ENCODE assay signal across 8 cellular contexts in the genomic region with DNA sequence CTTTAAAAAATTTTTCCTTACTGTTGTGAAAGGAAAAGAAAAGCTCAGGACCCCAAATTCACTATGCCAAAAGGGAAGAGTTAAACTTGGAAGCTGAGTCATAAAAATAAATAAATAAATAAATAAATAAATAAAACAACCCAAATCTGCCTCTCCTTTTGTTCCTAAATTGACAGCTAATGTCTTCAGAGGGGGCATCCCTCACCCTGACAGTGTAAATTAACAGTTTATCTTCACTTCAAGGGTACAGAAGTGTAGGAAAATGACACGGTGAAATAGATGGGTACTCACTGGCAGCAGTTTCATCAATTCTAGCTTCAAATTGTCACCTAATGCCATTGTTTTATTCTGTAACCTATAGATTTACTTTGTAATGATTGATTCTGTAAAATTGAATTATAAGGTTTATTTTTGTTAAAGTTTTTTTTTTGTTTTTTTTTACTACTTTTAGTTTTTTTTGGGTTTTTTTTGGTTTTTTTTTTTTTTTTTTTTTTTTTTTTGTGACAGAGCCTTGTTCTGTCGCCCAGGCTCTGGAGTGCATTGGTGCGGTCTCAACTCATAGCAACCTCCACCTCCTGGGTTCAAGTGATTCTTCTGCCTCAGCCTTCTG. TPM values are rescaled to one million over a fixed set of nuclear protein-coding genes. Genes with fewer than 3 reads are reported as not detected.
DNase-seq lines count a peak whose midpoint lies in the region; ATAC-seq, FAIRE-seq and TF ChIP-seq lines count a peak whose summit lies in the region.

No MANE protein-coding gene starts in this region.

- no peak for FAIRE-seq in kidney (lab: Jason Lieb, UNC)

- intact Hi-C loops in heart left ventricle (cut with DNase I) = loop anchor here in 2 of 10 donors (2.0 kb wide), 1 partner anchor 18 kb away; the partner anchor contains the start of gene ANXA1 (in 2 of the 2)
- intact Hi-C loops in left ventricle myocardium superior (cut with micrococcal nuclease) = no loop called here
- intact Hi-C loops in kidney (cut with DNase I) = no loop called here
- intact Hi-C loops in vagina (cut with DNase I) = no loop called here

- peak overlapping the region in 11 of 12 donors; percentile 6 to 94 (median 76) for H3K27ac ChIP-seq in heart left ventricle
- H3K27ac ChIP-seq in kidney (ENCODE audit: low read depth in 2 of 2, low read length in 2 of 2) = no peak overlapping the region
- H3K27ac ChIP-seq in vagina = peak overlapping the region; percentile 84

- in situ Hi-C loops in KBM-7 (cut with MboI; ENCODE audit: low pct_unique_long_range_greater_than_20kb, low sequenced_read_pairs) = no loop called here

- CTCF ChIA-PET in activated CD8-positive, alpha-beta T cell treated with anti-CD3 and anti-CD28 coated beads, Interleukin-2, amount 10 ng/mL, durations not matched to agents 7 days and 5 days (lab: Charles Lee) = interaction anchor here (1.2 to 3.4 kb wide), 7 partner anchors 11 to 26 kb away, joined by 3 to 18 read pairs (median 6); partner anchors contain the start of gene ANXA1

- DNase-seq in heart left ventricle (no peak), left ventricle myocardium superior (no peak), kidney (no peak), vagina (ENCODE audit: extremely low spot score in 2 of 2) (no peak), KBM-7 (no peak), midbrain (lab: John Stamatoyannopoulos, UW) (no peak)
- no peak for DNase-seq in activated CD8-positive, alpha-beta T cell treated with anti-CD3 and anti-CD28 coated beads, Interleukin-2, amount 10 ng/mL, durations not matched to agents 7 days and 5 days
- no peak for DNase-seq in activated effector memory CD4-positive, alpha-beta T cell treated with Interleukin-2 at 50 U/mL for 16 hours

- TF ChIP-seq POLR2A in heart left ventricle (IDR thresholded peaks at IDR 0.05) = no peak
- no peak for TF ChIP-seq POLR2A in vagina (IDR thresholded peaks at IDR 0.05)

- H3K4me3 ChIP-seq in heart left ventricle (peak overlapping the region in 9 of 12 donors; percentile 46 to 64 (median 53)), kidney (ENCODE audit: low read length in 2 of 2) (peak overlapping the region; percentile 80 to 93), vagina (peak overlapping the region in 1 of 2 donors; percentile 47)

- no peaks in the 10 kb centered on the region for H3K9me3 ChIP-seq in heart left ventricle
- no peaks in the 10 kb centered on the region for H3K9me3 ChIP-seq in kidney (ENCODE audit: control insufficient read depth in 1 of 2, low read length in 2 of 2)
- H3K9me3 ChIP-seq in vagina = no peaks in the 10 kb centered on the region

- 69 to 85% (median 78%) methylated on average over 3 of the region's 3 CpGs for WGBS in heart left ventricle, 4 donors

- H3K36me3 Mint-ChIP-seq in activated CD8-positive, alpha-beta T cell treated with anti-CD3 and anti-CD28 coated beads, Interleukin-2, amount 10 ng/mL, durations not matched to agents 7 days and 5 days (ENCODE audit: low read depth) = peaks cover 1% of the 10 kb centered on the region

- peaks cover 29% of the 10 kb centered on the region for H3K4me1 Mint-ChIP-seq in activated CD8-positive, alpha-beta T cell treated with anti-CD3 and anti-CD28 coated beads, Interleukin-2, amount 10 ng/mL, durations not matched to agents 7 days and 5 days (ENCODE audit: low read depth)

- H3K9ac ChIP-seq in kidney (ENCODE audit: low read length in 2 of 2) = no peak overlapping the region

- H3K27me3 Mint-ChIP-seq in activated CD8-positive, alpha-beta T cell treated with anti-CD3 and anti-CD28 coated beads, Interleukin-2, amount 10 ng/mL, durations not matched to agents 7 days and 5 days (ENCODE audit: low read depth) = no peaks in the 10 kb centered on the region

- H3K27ac Mint-ChIP-seq in activated CD8-positive, alpha-beta T cell treated with anti-CD3 and anti-CD28 coated beads, Interleukin-2, amount 10 ng/mL, durations not matched to agents 7 days and 5 days = peak overlapping the region; percentile 93

- peaks cover 0 to 28% (median 13%) of the 10 kb centered on the region in 12 donors for H3K4me1 ChIP-seq in heart left ventricle
- H3K4me1 ChIP-seq in kidney (ENCODE audit: control insufficient read depth in 1 of 2, insufficient read depth in 1 of 2, low read depth in 1 of 2, low read length in 2 of 2) = no peaks in the 10 kb centered on the region
- H3K4me1 ChIP-seq in vagina = peaks cover 20% of the 10 kb centered on the region

- peak overlapping the region; percentile 79 for H3K4me3 Mint-ChIP-seq in activated CD8-positive, alpha-beta T cell treated with anti-CD3 and anti-CD28 coated beads, Interleukin-2, amount 10 ng/mL, durations not matched to agents 7 days and 5 days

- ATAC-seq in heart left ventricle = no peak
- no peak for ATAC-seq in left ventricle myocardium superior
- ATAC-seq in activated CD8-positive, alpha-beta T cell treated with anti-CD3 and anti-CD28 coated beads, Interleukin-2, amount 10 ng/mL, durations not matched to agents 7 days and 5 days = no peak

- H3K9me3 Mint-ChIP-seq in activated CD8-positive, alpha-beta T cell treated with anti-CD3 and anti-CD28 coated beads, Interleukin-2, amount 10 ng/mL, durations not matched to agents 7 days and 5 days (ENCODE audit: insufficient read depth) = no peaks in the 10 kb centered on the region

- no peak for TF ChIP-seq CTCF in heart left ventricle (IDR thresholded peaks at IDR 0.05)
- no peak for TF ChIP-seq CTCF in kidney (IDR thresholded peaks at IDR 0.05; ENCODE audit: borderline replicate concordance, extremely low read depth, insufficient read depth)
- no peak for TF ChIP-seq CTCF in vagina (IDR thresholded peaks at IDR 0.05)

- H3K27me3 ChIP-seq in heart left ventricle (no peaks in the 10 kb centered on the region), vagina (no peaks in the 10 kb centered on the region)

- POLR2A ChIA-PET in activated CD8-positive, alpha-beta T cell treated with anti-CD3 and anti-CD28 coated beads, Interleukin-2, amount 10 ng/mL, durations not matched to agents 7 days and 5 days (lab: Charles Lee) = interaction anchor here (0.9 to 1.8 kb wide), 5 partner anchors 11 to 25 kb away, joined by 3 to 11 read pairs (median 6); partner anchors contain the start of gene ANXA1

- H3K36me3 ChIP-seq in heart left ventricle (no peaks in the 10 kb centered on the region), kidney (ENCODE audit: control insufficient read depth in 1 of 2, insufficient read depth in 2 of 2, low read length in 2 of 2) (no peaks in the 10 kb centered on the region), vagina (no peaks in the 10 kb centered on the region)

RNA-seq across cellular contexts. Expression of gene ANXA1, which starts 18.5 kb away (rescaled TPM):
- total RNA-seq in heart left ventricle (100 to 1,000 TPM in 3 of 9 donors, 10 to 100 TPM in 6; 29.4 to 139 (median 51.1) TPM), left ventricle myocardium superior (52.1 TPM), kidney (250 TPM), vagina (834 TPM)
- polyA plus RNA-seq in heart left ventricle (10 to 100 TPM; 52.7 to 89.9 TPM), kidney (ENCODE audit: insufficient read depth, low read depth, low replicate concordance) (65.2 TPM)
- total RNA-seq in activated CD8-positive, alpha-beta T cell treated with anti-CD3 and anti-CD28 coated beads, Interleukin-2, amount 10 ng/mL, durations not matched to agents 7 days and 5 days = 10 to 100 TPM; 88.2 to 90.8 TPM

Comparison
In these comparisons a context has a peak if more than half of its experiments do, and no peak if none do; other contexts are left out.
1. H3K27ac ChIP-seq: peak in heart left ventricle (11 of 12) and vagina (single experiment); none in kidney (0 of 2).